In the genomic region with DNA sequence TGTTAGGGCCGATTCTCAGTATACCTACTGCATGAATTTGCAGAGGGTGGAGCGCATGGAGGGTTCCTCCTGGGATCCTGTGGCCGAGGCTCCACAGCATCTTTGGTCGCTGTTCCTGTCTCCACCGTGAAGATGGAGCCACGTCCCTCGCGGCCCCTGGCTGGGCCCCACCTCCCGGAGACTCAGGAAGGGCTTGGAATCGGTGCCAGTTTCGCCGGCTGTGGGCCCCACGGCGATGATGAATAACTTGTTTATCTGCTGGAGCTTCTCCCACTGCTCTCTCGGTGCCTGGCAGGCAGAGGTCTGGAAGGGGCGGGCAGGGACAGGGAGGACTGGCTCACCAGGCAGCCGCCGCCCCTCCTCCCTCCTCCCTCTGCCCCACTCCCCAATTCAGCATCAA, we compare ENCODE assay signal across 1 cellular context.
TF ChIP-seq lines count a peak whose summit lies in the region.

No MANE protein-coding gene starts in this region.

TF ChIP-seq in H1, 55 proteins besides CTCF, POLR2A, EP300 and RAD21 (continued from another document):
- TF ChIP-seq, protein P1, sequence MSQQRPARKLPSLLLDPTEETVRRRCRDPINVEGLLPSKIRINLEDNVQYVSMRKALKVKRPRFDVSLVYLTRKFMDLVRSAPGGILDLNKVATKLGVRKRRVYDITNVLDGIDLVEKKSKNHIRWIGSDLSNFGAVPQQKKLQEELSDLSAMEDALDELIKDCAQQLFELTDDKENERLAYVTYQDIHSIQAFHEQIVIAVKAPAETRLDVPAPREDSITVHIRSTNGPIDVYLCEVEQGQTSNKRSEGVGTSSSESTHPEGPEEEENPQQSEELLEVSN (IDR thresholded peaks at IDR 0.05) = no peak
- TF ChIP-seq, protein P2, sequence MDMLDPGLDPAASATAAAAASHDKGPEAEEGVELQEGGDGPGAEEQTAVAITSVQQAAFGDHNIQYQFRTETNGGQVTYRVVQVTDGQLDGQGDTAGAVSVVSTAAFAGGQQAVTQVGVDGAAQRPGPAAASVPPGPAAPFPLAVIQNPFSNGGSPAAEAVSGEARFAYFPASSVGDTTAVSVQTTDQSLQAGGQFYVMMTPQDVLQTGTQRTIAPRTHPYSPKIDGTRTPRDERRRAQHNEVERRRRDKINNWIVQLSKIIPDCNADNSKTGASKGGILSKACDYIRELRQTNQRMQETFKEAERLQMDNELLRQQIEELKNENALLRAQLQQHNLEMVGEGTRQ (IDR thresholded peaks at IDR 0.05; ENCODE audit: low read length) = no peak
- TF ChIP-seq JUND (IDR thresholded peaks at IDR 0.05; ENCODE audit: low read length) (no peak), BCL11A (IDR thresholded peaks at IDR 0.05; ENCODE audit: low read depth in 2 of 2, low read length in 2 of 2) (no peak), EGR1 (IDR thresholded peaks at IDR 0.05; ENCODE audit: borderline replicate concordance, low read depth, low read length) (no peak), KDM5A (IDR thresholded peaks at IDR 0.05; ENCODE audit: low read length) (no peak), ASH2L (IDR thresholded peaks at IDR 0.05; ENCODE audit: low read length) (no peak), SAP30 (IDR thresholded peaks at IDR 0.05; ENCODE audit: insufficient read depth, insufficient replicate concordance, low read length) (no peak), TCF12 (IDR thresholded peaks at IDR 0.05; ENCODE audit: low read depth, low read length) (no peak), CBX8 (IDR thresholded peaks at IDR 0.05; ENCODE audit: borderline replicate concordance, low read depth, low read length) (no peak), NANOG (IDR thresholded peaks at IDR 0.05; ENCODE audit: insufficient read depth, low read depth, low read length, poor library complexity, severe bottlenecking) (no peak), BACH1 (IDR thresholded peaks at IDR 0.05; ENCODE audit: low read length) (no peak)
- TF ChIP-seq, protein P3, sequence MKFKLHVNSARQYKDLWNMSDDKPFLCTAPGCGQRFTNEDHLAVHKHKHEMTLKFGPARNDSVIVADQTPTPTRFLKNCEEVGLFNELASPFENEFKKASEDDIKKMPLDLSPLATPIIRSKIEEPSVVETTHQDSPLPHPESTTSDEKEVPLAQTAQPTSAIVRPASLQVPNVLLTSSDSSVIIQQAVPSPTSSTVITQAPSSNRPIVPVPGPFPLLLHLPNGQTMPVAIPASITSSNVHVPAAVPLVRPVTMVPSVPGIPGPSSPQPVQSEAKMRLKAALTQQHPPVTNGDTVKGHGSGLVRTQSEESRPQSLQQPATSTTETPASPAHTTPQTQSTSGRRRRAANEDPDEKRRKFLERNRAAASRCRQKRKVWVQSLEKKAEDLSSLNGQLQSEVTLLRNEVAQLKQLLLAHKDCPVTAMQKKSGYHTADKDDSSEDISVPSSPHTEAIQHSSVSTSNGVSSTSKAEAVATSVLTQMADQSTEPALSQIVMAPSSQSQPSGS (IDR thresholded peaks at IDR 0.05; ENCODE audit: low read length) = no peak
- TF ChIP-seq, protein P4, sequence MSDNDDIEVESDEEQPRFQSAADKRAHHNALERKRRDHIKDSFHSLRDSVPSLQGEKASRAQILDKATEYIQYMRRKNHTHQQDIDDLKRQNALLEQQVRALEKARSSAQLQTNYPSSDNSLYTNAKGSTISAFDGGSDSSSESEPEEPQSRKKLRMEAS (IDR thresholded peaks at IDR 0.05) = no peak
